In genomic region chr7:66537876-66538275, GRCh38 we compare ENCODE assay signal across 26 cellular contexts.
"Had no signal": no experiment of that assay in that cellular context is flagged by ENCODE, and none has a peak within 500 bp of the region (broad histone marks: within the 10 kb centered on the region; RNA-seq: fewer than 3 reads in every experiment).

No MANE protein-coding gene starts in this region.

- DNase-seq: dorsolateral prefrontal cortex; effector CD4-positive, alpha-beta T cell; foreskin fibroblast; gastrocnemius medialis; head of caudate nucleus; left ventricle myocardium superior; mucosa of descending colon; naive B cell; sigmoid colon; stimulated activated CD4-positive, alpha-beta T cell treated with anti-CD3 and anti-CD28 coated beads, Interleukin-2, amount 100 ng/mL, for 24 hours; stimulated activated CD4-positive, alpha-beta T cell treated with anti-CD3 and anti-CD28 coated beads, Interleukin-4, amount 100 ng/mL, for 24 hours; stimulated activated naive CD4-positive, alpha-beta T cell treated with Interleukin-2 at 50 U/mL for 16 hours; stomach; substantia nigra; testis; tibial artery had no signal

- FAIRE-seq: colon, keratinocyte had no signal

- H3K36me3 ChIP-seq: gastrocnemius medialis, prostate gland, right atrium auricular region had no signal

- H3K27ac ChIP-seq: dorsolateral prefrontal cortex, epithelial cell of prostate, gastrocnemius medialis, neutrophil, prostate gland, right atrium auricular region, sigmoid colon, stomach, testis, tibial artery had no signal

- H3K9me3 ChIP-seq: gastrocnemius medialis, mucosa of descending colon, neutrophil, prostate gland, right atrium auricular region, sigmoid colon, stomach, testis, tibial artery had no signal

- H3K27me3 ChIP-seq: dorsolateral prefrontal cortex, gastrocnemius medialis, neutrophil, right atrium auricular region, sigmoid colon, stomach, testis, tibial artery had no signal

- ATAC-seq: esophagus mucosa; gastrocnemius medialis; left ventricle myocardium superior; mucosa of descending colon; natural killer cell treated with Interleukin-12 subunit alpha and Interleukin-12 subunit beta and Interleukin-15 and Interleukin-18, amount 100 ng/mL, for 72 hours; stimulated activated effector memory CD8-positive, alpha-beta T cell treated with anti-CD3 and anti-CD28 coated beads, Interleukin-12 subunit alpha, Interleukin-12 subunit beta, amount 100 ng/mL, for 72 hours had no signal

- H3K4me3 ChIP-seq: dorsolateral prefrontal cortex, gastrocnemius medialis, lung, mucosa of descending colon, prostate gland, right atrium auricular region, sigmoid colon, stomach, testis, tibial artery had no signal

- H3K4me1 ChIP-seq: gastrocnemius medialis, prostate gland, sigmoid colon, stomach, tibial artery had no signal
